Comparison of ENCODE assay signal across 7 cellular contexts in genomic region chr17:18186271-18186982, GRCh38. TPM values are rescaled to one million over a fixed set of nuclear protein-coding genes. Genes with fewer than 3 reads are reported as not detected.
DNase-seq lines count a peak whose midpoint lies in the region; ATAC-seq and TF ChIP-seq lines count a peak whose summit lies in the region.

No MANE protein-coding gene starts in this region.

- H3K9me3 ChIP-seq in HCT116 (ENCODE audit: control insufficient read depth in 1 of 2, insufficient read depth in 1 of 2, low read depth in 1 of 2, low read length in 2 of 2), result no peaks in the 10 kb centered on the region

- H3K9ac ChIP-seq in HCT116 (ENCODE audit: low read length), result no peak overlapping the region; the same call in 1 of the 2 replicates

- intact Hi-C loops in HCT116 (cut with micrococcal nuclease), result no loop called here
- intact Hi-C loops in activated CD4-positive, alpha-beta memory T cell treated with anti-CD3 and anti-CD28 coated beads for 36 hours (cut with micrococcal nuclease), result loop anchor here (10.0 kb wide), 2 partner anchors 232 to 668 kb away; partner anchors contain the start of gene PRPSAP2

- POLR2A ChIA-PET in HCT116 (lab: Charles Lee), result no interaction called here
- POLR2A ChIA-PET in activated CD4-positive, alpha-beta memory T cell treated with anti-CD3 and anti-CD28 coated beads for 36 hours (lab: Charles Lee), result interaction anchor here (1.1 kb wide), 1 partner anchor 39 kb away, joined by 3 read pairs; the partner anchor contains the start of gene LLGL1

- no peak for TF ChIP-seq RAD21 in HCT116 (IDR thresholded peaks at IDR 0.05; ENCODE audit: low read depth)

- no peak for TF ChIP-seq CTCF in HCT116 (IDR thresholded peaks at IDR 0.05 in 2 of 3, conservative IDR thresholded peaks at IDR 0.05 in 1 of 3; ENCODE audit: borderline replicate concordance in 1 of 3, insufficient read depth in 1 of 3, low read depth in 2 of 3, low read length in 2 of 3)

- peak overlapping the region; percentile 64 for H3K27ac Mint-ChIP-seq in activated CD4-positive, alpha-beta memory T cell treated with anti-CD3 and anti-CD28 coated beads for 36 hours
- H3K27ac Mint-ChIP-seq in stimulated activated memory B cell treated with anti-CD40 and anti-IgM and Interleukin-4, amounts not matched to agents 10 μg/mL and 1 μg/mL and 100 μg/mL, for 72 hours, result peak overlapping the region; percentile 99

- no peaks in the 10 kb centered on the region for H3K27me3 Mint-ChIP-seq in activated CD4-positive, alpha-beta memory T cell treated with anti-CD3 and anti-CD28 coated beads for 36 hours
- H3K27me3 Mint-ChIP-seq in stimulated activated memory B cell treated with anti-CD40 and anti-IgM and Interleukin-4, amounts not matched to agents 10 μg/mL and 1 μg/mL and 100 μg/mL, for 72 hours, result no peaks in the 10 kb centered on the region

- H3K4me1 Mint-ChIP-seq in activated CD4-positive, alpha-beta memory T cell treated with anti-CD3 and anti-CD28 coated beads for 36 hours (ENCODE audit: low read depth), result peaks cover 58% of the 10 kb centered on the region
- H3K4me1 Mint-ChIP-seq in stimulated activated memory B cell treated with anti-CD40 and anti-IgM and Interleukin-4, amounts not matched to agents 10 μg/mL and 1 μg/mL and 100 μg/mL, for 72 hours, result peaks cover 77% of the 10 kb centered on the region

- H4K20me1 ChIP-seq in HCT116 (ENCODE audit: insufficient read depth), result peaks cover 8% of the 10 kb centered on the region; the same call in 1 of the 2 replicates

- H3K27me3 ChIP-seq in HCT116 (ENCODE audit: insufficient read depth, low read length), result no peaks in the 10 kb centered on the region

- H3K4me2 ChIP-seq in HCT116 (ENCODE audit: low read length), result peak overlapping the region; percentile 94; the same call in 1 of the 2 replicates

- H3K36me3 Mint-ChIP-seq in activated CD4-positive, alpha-beta memory T cell treated with anti-CD3 and anti-CD28 coated beads for 36 hours, result peaks cover 51% of the 10 kb centered on the region
- peaks cover 37% of the 10 kb centered on the region for H3K36me3 Mint-ChIP-seq in stimulated activated memory B cell treated with anti-CD40 and anti-IgM and Interleukin-4, amounts not matched to agents 10 μg/mL and 1 μg/mL and 100 μg/mL, for 72 hours

- H3K4me3 ChIP-seq in HCT116 (replicated peaks in 1 of 2; ENCODE audit: low read depth in 1 of 2, low read length in 2 of 2), result no peak overlapping the region

- CTCF ChIA-PET in HCT116 (lab: Charles Lee), result no interaction called here
- CTCF ChIA-PET in activated CD4-positive, alpha-beta memory T cell treated with anti-CD3 and anti-CD28 coated beads for 36 hours (lab: Charles Lee), result interaction anchor here (1.0 to 13.2 kb wide), 3 partner anchors 28 to 45 kb away, joined by 3 to 140 read pairs (median 4); no protein-coding TSS in a partner anchor

- RAD21 ChIA-PET in HCT116 (lab: Charles Lee; ENCODE audit: low non-redundant PET in 1 of 2, low total read pairs in 2 of 2, uncharacterized antibody in 2 of 2, unreplicated experiment in 2 of 2), result no interaction called here

- DNase-seq in HCT116 (ENCODE audit: low read depth, low spot score) (no peak), glomerular visceral epithelial cell (ENCODE audit: extremely low spot score) (peak; percentile 4), CD1c-positive myeloid dendritic cell (ENCODE audit: extremely low spot score) (no peak), HuH-7 (ENCODE audit: low spot score) (no peak)
- DNase-seq in activated CD4-positive, alpha-beta memory T cell treated with anti-CD3 and anti-CD28 coated beads for 36 hours, result no peak

- H3K79me2 ChIP-seq in HCT116 (ENCODE audit: insufficient read depth, low read length), result peaks cover 73% of the 10 kb centered on the region

- H3K4me1 ChIP-seq in HCT116 (ENCODE audit: control insufficient read depth in 1 of 2, insufficient read depth in 2 of 2, low read length in 2 of 2), result peaks cover 18 to 38% of the 10 kb centered on the region in 2 experiments

- peaks cover 22 to 34% of the 10 kb centered on the region in 2 experiments; a peak in 3 of 4 replicates for H3K36me3 ChIP-seq in HCT116 (ENCODE audit: control insufficient read depth in 1 of 2, insufficient read depth in 2 of 2, low read length in 2 of 2)

- H3K27ac ChIP-seq in HCT116 (ENCODE audit: low read depth, low read length), result no peak overlapping the region

- H3K9me3 Mint-ChIP-seq in activated CD4-positive, alpha-beta memory T cell treated with anti-CD3 and anti-CD28 coated beads for 36 hours, result no peaks in the 10 kb centered on the region
- no peaks in the 10 kb centered on the region for H3K9me3 Mint-ChIP-seq in stimulated activated memory B cell treated with anti-CD40 and anti-IgM and Interleukin-4, amounts not matched to agents 10 μg/mL and 1 μg/mL and 100 μg/mL, for 72 hours

- H2AFZ ChIP-seq in HCT116 (ENCODE audit: low read depth, low read length, poor library complexity, severe bottlenecking), result no peak overlapping the region

- TF ChIP-seq POLR2A in HCT116 (IDR thresholded peaks at IDR 0.05; ENCODE audit: borderline replicate concordance, extremely low read depth, insufficient read depth, insufficient read length), result no peak

- ATAC-seq in HCT116 (no peak), HG02588 (IDR thresholded peaks at IDR 0.05; ENCODE audit: unreplicated experiment) (no peak)
- ATAC-seq in stimulated activated memory B cell treated with anti-CD40 and anti-IgM and Interleukin-4, amounts not matched to agents 10 μg/mL and 1 μg/mL and 100 μg/mL, for 72 hours, result no peak

- H3K4me3 Mint-ChIP-seq in activated CD4-positive, alpha-beta memory T cell treated with anti-CD3 and anti-CD28 coated beads for 36 hours, result peak overlapping the region; percentile 91
- H3K4me3 Mint-ChIP-seq in stimulated activated memory B cell treated with anti-CD40 and anti-IgM and Interleukin-4, amounts not matched to agents 10 μg/mL and 1 μg/mL and 100 μg/mL, for 72 hours, result peak overlapping the region; percentile 84

- BruUV-seq in HCT116 (replicated peaks; lab: Mats Ljungman, UMichigan), result no TSS peak

- H3K9me2 ChIP-seq in HCT116 (ENCODE audit: insufficient read depth), result no peaks in the 10 kb centered on the region

TF ChIP-seq in HCT116, 20 proteins besides CTCF, POLR2A, EP300 and RAD21:
- no peak for TF ChIP-seq ZFX (IDR thresholded peaks at IDR 0.05)
- no peak for TF ChIP-seq ZNF274 (IDR thresholded peaks at IDR 0.05; ENCODE audit: low read depth, low read length)
- TF ChIP-seq CEBPB (IDR thresholded peaks at IDR 0.05; ENCODE audit: low read depth), result no peak
- no peak for TF ChIP-seq YY1 (IDR thresholded peaks at IDR 0.05; ENCODE audit: extremely low read depth, insufficient replicate concordance, low read depth, low read length)
- no peak for TF ChIP-seq EGR1 (IDR thresholded peaks at IDR 0.05; ENCODE audit: low read depth)
- no peak for TF ChIP-seq SIN3A (IDR thresholded peaks at IDR 0.05; ENCODE audit: low read depth)
- no peak for TF ChIP-seq JUND (IDR thresholded peaks at IDR 0.05)
- TF ChIP-seq SP1 (IDR thresholded peaks at IDR 0.05; ENCODE audit: low read depth), result no peak
- no peak for TF ChIP-seq ATF3 (IDR thresholded peaks at IDR 0.05)
- no peak for TF ChIP-seq POLR2AphosphoS5 (IDR thresholded peaks at IDR 0.05; ENCODE audit: low read depth, low read length)
- no peak for TF ChIP-seq EZH2 (IDR thresholded peaks at IDR 0.05)
- TF ChIP-seq ZBTB33 (IDR thresholded peaks at IDR 0.05; ENCODE audit: extremely low read depth, insufficient replicate concordance, low read length), result no peak
- no peak for TF ChIP-seq FOSL1 (IDR thresholded peaks at IDR 0.05; ENCODE audit: low read depth)
- no peak for TF ChIP-seq MAX (IDR thresholded peaks at IDR 0.05)
- no peak for TF ChIP-seq ELF1 (IDR thresholded peaks at IDR 0.05; ENCODE audit: borderline replicate concordance, low read depth)

RNA-seq across cellular contexts. Expression of gene ALKBH5, which starts 2.8 kb away (rescaled TPM):
- total RNA-seq in HCT116 (2021; ENCODE audit: unreplicated experiment), result 97.8 TPM
- 50.9 and 54.4 TPM in 2 replicates for polyA plus RNA-seq in HCT116 (2012)
- 100 to 1,000 TPM; 122 to 127 TPM for total RNA-seq in activated CD4-positive, alpha-beta memory T cell treated with anti-CD3 and anti-CD28 coated beads for 36 hours

RNA-seq across cellular contexts. Expression of gene LLGL1, which starts 39.0 kb away (rescaled TPM):
- 44.3 TPM for total RNA-seq in HCT116 (2021; ENCODE audit: unreplicated experiment)
- polyA plus RNA-seq in HCT116 (2012), result 31.7 and 34.1 TPM in 2 replicates
- 10 to 100 TPM; 27.3 to 27.5 TPM for total RNA-seq in activated CD4-positive, alpha-beta memory T cell treated with anti-CD3 and anti-CD28 coated beads for 36 hours
